1 cellular context compared by ENCODE assay signal in genomic region chr6:139449611-139450000, GRCh38.
TF ChIP-seq lines count a peak whose summit lies in the region.

No MANE protein-coding gene starts in this region.

TF ChIP-seq in K562, 482 proteins besides CTCF, POLR2A, EP300 and RAD21 (continued from another document and continues in another):
- TF ChIP-seq, protein P1, sequence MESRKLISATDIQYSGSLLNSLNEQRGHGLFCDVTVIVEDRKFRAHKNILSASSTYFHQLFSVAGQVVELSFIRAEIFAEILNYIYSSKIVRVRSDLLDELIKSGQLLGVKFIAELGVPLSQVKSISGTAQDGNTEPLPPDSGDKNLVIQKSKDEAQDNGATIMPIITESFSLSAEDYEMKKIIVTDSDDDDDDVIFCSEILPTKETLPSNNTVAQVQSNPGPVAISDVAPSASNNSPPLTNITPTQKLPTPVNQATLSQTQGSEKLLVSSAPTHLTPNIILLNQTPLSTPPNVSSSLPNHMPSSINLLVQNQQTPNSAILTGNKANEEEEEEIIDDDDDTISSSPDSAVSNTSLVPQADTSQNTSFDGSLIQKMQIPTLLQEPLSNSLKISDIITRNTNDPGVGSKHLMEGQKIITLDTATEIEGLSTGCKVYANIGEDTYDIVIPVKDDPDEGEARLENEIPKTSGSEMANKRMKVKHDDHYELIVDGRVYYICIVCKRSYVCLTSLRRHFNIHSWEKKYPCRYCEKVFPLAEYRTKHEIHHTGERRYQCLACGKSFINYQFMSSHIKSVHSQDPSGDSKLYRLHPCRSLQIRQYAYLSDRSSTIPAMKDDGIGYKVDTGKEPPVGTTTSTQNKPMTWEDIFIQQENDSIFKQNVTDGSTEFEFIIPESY (CRISPR knock-in tag; IDR thresholded peaks at IDR 0.05): no peak
- TF ChIP-seq ZNF316 (IDR thresholded peaks at IDR 0.05): peak; percentile 100
- peak in 1 of 2 experiments; percentile 48; a peak in 1 of 4 replicates for TF ChIP-seq KDM4B (IDR thresholded peaks at IDR 0.05; ENCODE audit: borderline replicate concordance in 2 of 2, low read depth in 1 of 2)
- peak; percentile 75 for TF ChIP-seq TEAD4 (IDR thresholded peaks at IDR 0.05; ENCODE audit: low read length)
- no peak for TF ChIP-seq TEAD4 (CRISPR knock-in tag; IDR thresholded peaks at IDR 0.05; ENCODE audit: borderline replicate concordance)
- peak; percentile 26; the same call in 1 of the 2 replicates for TF ChIP-seq ZNF407 (IDR thresholded peaks at IDR 0.05; ENCODE audit: low read depth)
- TF ChIP-seq MAFF (IDR thresholded peaks at IDR 0.05; ENCODE audit: low read length): peak; percentile 99
- TF ChIP-seq RCOR1 (IDR thresholded peaks at IDR 0.05; ENCODE audit: borderline replicate concordance in 1 of 2, low read depth in 2 of 2, low read length in 2 of 2): peak in 1 of 2 experiments; percentile 20; a peak in 1 of 4 replicates
- no peak for TF ChIP-seq ZNF780A (CRISPR knock-in tag; IDR thresholded peaks at IDR 0.05)
- TF ChIP-seq, protein P2, sequence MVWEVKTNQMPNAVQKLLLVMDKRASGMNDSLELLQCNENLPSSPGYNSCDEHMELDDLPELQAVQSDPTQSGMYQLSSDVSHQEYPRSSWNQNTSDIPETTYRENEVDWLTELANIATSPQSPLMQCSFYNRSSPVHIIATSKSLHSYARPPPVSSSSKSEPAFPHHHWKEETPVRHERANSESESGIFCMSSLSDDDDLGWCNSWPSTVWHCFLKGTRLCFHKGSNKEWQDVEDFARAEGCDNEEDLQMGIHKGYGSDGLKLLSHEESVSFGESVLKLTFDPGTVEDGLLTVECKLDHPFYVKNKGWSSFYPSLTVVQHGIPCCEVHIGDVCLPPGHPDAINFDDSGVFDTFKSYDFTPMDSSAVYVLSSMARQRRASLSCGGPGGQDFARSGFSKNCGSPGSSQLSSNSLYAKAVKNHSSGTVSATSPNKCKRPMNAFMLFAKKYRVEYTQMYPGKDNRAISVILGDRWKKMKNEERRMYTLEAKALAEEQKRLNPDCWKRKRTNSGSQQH (CRISPR knock-in tag; IDR thresholded peaks at IDR 0.05): no peak
- peak; percentile 21 to 52 for TF ChIP-seq AFF1 (IDR thresholded peaks at IDR 0.05; ENCODE audit: low read depth in 1 of 2, partially characterized antibody in 2 of 2)
- TF ChIP-seq, protein P3, sequence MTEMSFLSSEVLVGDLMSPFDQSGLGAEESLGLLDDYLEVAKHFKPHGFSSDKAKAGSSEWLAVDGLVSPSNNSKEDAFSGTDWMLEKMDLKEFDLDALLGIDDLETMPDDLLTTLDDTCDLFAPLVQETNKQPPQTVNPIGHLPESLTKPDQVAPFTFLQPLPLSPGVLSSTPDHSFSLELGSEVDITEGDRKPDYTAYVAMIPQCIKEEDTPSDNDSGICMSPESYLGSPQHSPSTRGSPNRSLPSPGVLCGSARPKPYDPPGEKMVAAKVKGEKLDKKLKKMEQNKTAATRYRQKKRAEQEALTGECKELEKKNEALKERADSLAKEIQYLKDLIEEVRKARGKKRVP (CRISPR knock-in tag; IDR thresholded peaks at IDR 0.05): no peak
- TF ChIP-seq PKNOX1 (IDR thresholded peaks at IDR 0.05): peak; percentile 27; the same call in 1 of the 2 replicates
- peak; percentile 39; the same call in 1 of the 2 replicates for TF ChIP-seq TCF3 (CRISPR knock-in tag; IDR thresholded peaks at IDR 0.05)
- 0 out of 2 replicates have a peak, but pooled peaks have one; percentile 11 for TF ChIP-seq KAT8 (IDR thresholded peaks at IDR 0.05; ENCODE audit: low read depth)
- TF ChIP-seq SMARCC2 (IDR thresholded peaks at IDR 0.05; ENCODE audit: low read depth): peak; percentile 85
- TF ChIP-seq SMAD4 (CRISPR knock-in tag; conservative IDR thresholded peaks at IDR 0.05): no peak
- TF ChIP-seq ATF3 (IDR thresholded peaks at IDR 0.05): 0 out of 2 replicates have a peak, but pooled peaks have one; percentile 10
- no peak for TF ChIP-seq ATF3 (CRISPR knock-in tag; conservative IDR thresholded peaks at IDR 0.05)
- 0 out of 2 replicates have a peak, but pooled peaks have one; percentile 48 for TF ChIP-seq FOSL1 (tag; conservative IDR thresholded peaks at IDR 0.05)
- peak; percentile 19 to 83; a peak in 2 of 4 replicates for TF ChIP-seq ARNT (IDR thresholded peaks at IDR 0.05)
- TF ChIP-seq MAFK (IDR thresholded peaks at IDR 0.05; ENCODE audit: low read length): peak; percentile 98
- peak; percentile 5; the same call in 1 of the 2 replicates for TF ChIP-seq DEAF1 (CRISPR knock-in tag; IDR thresholded peaks at IDR 0.05)
- peak; percentile 12; the same call in 1 of the 2 replicates for TF ChIP-seq ZNF175 (CRISPR knock-in tag; IDR thresholded peaks at IDR 0.05; ENCODE audit: low read depth)
- peak; percentile 58; the same call in 1 of the 2 replicates for TF ChIP-seq POLR2H (tag; IDR thresholded peaks at IDR 0.05; ENCODE audit: low read depth)
- TF ChIP-seq, protein P4, sequence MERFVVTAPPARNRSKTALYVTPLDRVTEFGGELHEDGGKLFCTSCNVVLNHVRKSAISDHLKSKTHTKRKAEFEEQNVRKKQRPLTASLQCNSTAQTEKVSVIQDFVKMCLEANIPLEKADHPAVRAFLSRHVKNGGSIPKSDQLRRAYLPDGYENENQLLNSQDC (CRISPR knock-in tag; IDR thresholded peaks at IDR 0.05): no peak
- TF ChIP-seq BACH1 (tag; IDR thresholded peaks at IDR 0.05): peak; percentile 95
- peak in 1 of 2 experiments; percentile 8; a peak in 1 of 4 replicates for TF ChIP-seq MCM7 (IDR thresholded peaks at IDR 0.05)
- no peak for TF ChIP-seq ELK1 (CRISPR knock-in tag; IDR thresholded peaks at IDR 0.05)
- TF ChIP-seq ZNF584 (CRISPR knock-in tag; IDR thresholded peaks at IDR 0.05; ENCODE audit: low read depth): no peak
- TF ChIP-seq NR2C2 (CRISPR knock-in tag; IDR thresholded peaks at IDR 0.05): no peak
- TF ChIP-seq NR2C2 (tag; IDR thresholded peaks at IDR 0.05): 0 out of 2 replicates have a peak, but pooled peaks have one; percentile 21
